In genomic region chr1:192762265-192762664, GRCh38 we compare ENCODE assay signal across 17 cellular contexts. TPM values are rescaled to one million over a fixed set of nuclear protein-coding genes. Genes with fewer than 3 reads are reported as not detected.
DNase-seq lines count a peak whose midpoint lies in the region; ATAC-seq, FAIRE-seq and TF ChIP-seq lines count a peak whose summit lies in the region.
"Had no signal": no experiment of that assay in that cellular context is flagged by ENCODE, and none has a peak within 500 bp of the region (broad histone marks: within the 10 kb centered on the region; RNA-seq: fewer than 3 reads in every experiment).

No MANE protein-coding gene starts in this region.

- SMC1A ChIA-PET in GM12878 (lab: Charles Lee; ENCODE audit: uncharacterized antibody, unreplicated experiment), result no interaction called here

- H4K20me1 ChIP-seq in GM23338 (replicated peaks; ENCODE audit: insufficient read depth) (no peaks in the 10 kb centered on the region), GM12878 (ENCODE audit: control insufficient read depth, insufficient read depth) (no peaks in the 10 kb centered on the region), smooth muscle cell (ENCODE audit: low read depth) (no peaks in the 10 kb centered on the region)

- H3K9me2 ChIP-seq in GM23338 (ENCODE audit: insufficient read depth), result peaks cover 4% of the 10 kb centered on the region; the same call in 1 of the 2 replicates

- TF ChIP-seq POLR2A in GM12878 (IDR thresholded peaks at IDR 0.05; ENCODE audit: low read depth, low read length), result no peak

- WGBS in GM12878 (ENCODE audit: insufficient coverage, insufficient replicate concordance, low lambda C conversion rate, missing lambda C conversion rate), result 12% methylated on average over 4 of the region's 4 CpGs
- WGBS in smooth muscle cell (ENCODE audit: low lambda C conversion rate), result 95% methylated on average over 4 of the region's 4 CpGs

- FAIRE-seq in GM12878 (lab: Jason Lieb, UNC), result no peak
- FAIRE-seq: A549, HepG2 had no signal

- CTCF ChIA-PET in GM12878 (lab: Yijun Ruan, JAX), result interaction anchor here (1.7 to 2.0 kb wide), 2 partner anchors 43 to 258 kb away, joined by 4 to 5 read pairs; no protein-coding TSS in a partner anchor

- H3K4me1 ChIP-seq in GM23338 (ENCODE audit: insufficient read depth) (no peaks in the 10 kb centered on the region), GM12878 (ENCODE audit: control insufficient read depth, insufficient read depth, low read length) (no peaks in the 10 kb centered on the region), smooth muscle cell (ENCODE audit: low read depth) (peaks cover 3% of the 10 kb centered on the region)
- H3K4me1 ChIP-seq: BE2C, HAP-1 had no signal

- H3K4me3 ChIP-seq in GM23338 (no peak overlapping the region), GM12878 (no peak overlapping the region), smooth muscle cell (no peak overlapping the region)
- H3K4me3 ChIP-seq: A549, GM23248, HAP-1 had no signal

- H3K79me2 ChIP-seq in GM23338 (replicated peaks; ENCODE audit: insufficient read depth) (no peaks in the 10 kb centered on the region), GM12878 (ENCODE audit: control insufficient read depth, insufficient read depth, low read length) (no peaks in the 10 kb centered on the region), smooth muscle cell (ENCODE audit: low read depth) (no peaks in the 10 kb centered on the region)

- TF ChIP-seq EP300 in GM12878 (IDR thresholded peaks at IDR 0.05; ENCODE audit: borderline replicate concordance in 1 of 2, control insufficient read depth in 1 of 2, low read depth in 2 of 2, low read length in 2 of 2), result no peak

- H3K27me3 ChIP-seq in GM23338 (ENCODE audit: insufficient read depth) (no peaks in the 10 kb centered on the region), GM12878 (replicated peaks in 1 of 2; ENCODE audit: control insufficient read depth in 2 of 2, insufficient read depth in 2 of 2, low read length in 1 of 2) (no peaks in the 10 kb centered on the region; a peak in 2 of 4 replicates), smooth muscle cell (ENCODE audit: low read depth) (no peaks in the 10 kb centered on the region)
- H3K27me3 ChIP-seq: BE2C had no signal

- H3K27ac Mint-ChIP-seq in GM23338, result no peak overlapping the region
- H3K27ac Mint-ChIP-seq: CD4-positive, alpha-beta memory T cell had no signal

- H3K4me3 Mint-ChIP-seq in GM23338, result no peak overlapping the region
- H3K4me3 Mint-ChIP-seq: CD4-positive, alpha-beta memory T cell had no signal

- no peaks in the 10 kb centered on the region for H3K9me3 Mint-ChIP-seq in GM23338

- H3K36me3 Mint-ChIP-seq in GM23338 (ENCODE audit: low read depth), result no peaks in the 10 kb centered on the region
- H3K36me3 Mint-ChIP-seq: CD4-positive, alpha-beta memory T cell had no signal

- H3F3A ChIP-seq in GM23338 (replicated peaks; ENCODE audit: low read depth) (no peaks in the 10 kb centered on the region), smooth muscle cell (ENCODE audit: low read depth) (peaks cover 10% of the 10 kb centered on the region)

- no TSS peak for BruUV-seq in GM12878 (replicated peaks; lab: Mats Ljungman, UMichigan)

- no peak overlapping the region for H3K4me2 ChIP-seq in GM23338
- no peak overlapping the region for H3K4me2 ChIP-seq in GM12878 (ENCODE audit: control insufficient read depth, insufficient read depth)
- H3K4me2 ChIP-seq in smooth muscle cell, result peak overlapping the region; percentile 89
- H3K4me2 ChIP-seq: A549 had no signal

- no peak for TF ChIP-seq RAD21 in GM12878 (IDR thresholded peaks at IDR 0.05; ENCODE audit: insufficient read depth, low read depth, low read length)

- H3K27ac ChIP-seq in GM23338 (ENCODE audit: low read depth) (no peak overlapping the region), GM12878 (ENCODE audit: control insufficient read depth, insufficient read depth) (no peak overlapping the region), smooth muscle cell (ENCODE audit: low read depth) (peak overlapping the region; percentile 91)
- H3K27ac ChIP-seq: A549, C4-2B, GM23248 had no signal

- RAD21 ChIA-PET in GM12878 (lab: Charles Lee; ENCODE audit: unreplicated experiment), result interaction anchor here (1.0 kb wide), 1 partner anchor 288 kb away, joined by 3 read pairs; no protein-coding TSS in a partner anchor

- ATAC-seq in GM23338 (no peak), GM12878 (peak; percentile 61)
- ATAC-seq: A549, HepG2 had no signal

- H3K4me1 Mint-ChIP-seq in GM23338, result peaks cover 8% of the 10 kb centered on the region
- H3K4me1 Mint-ChIP-seq: CD4-positive, alpha-beta memory T cell had no signal

- H3K9me3 ChIP-seq in GM12878 (replicated peaks; ENCODE audit: control insufficient read depth, insufficient read depth, low read length) (no peaks in the 10 kb centered on the region), smooth muscle cell (replicated peaks; ENCODE audit: low read depth) (no peaks in the 10 kb centered on the region)
- H3K9me3 ChIP-seq: A549, BE2C, HAP-1 had no signal

- H2AFZ ChIP-seq in GM23338 (0 out of 2 replicates have a peak overlapping the region, but pooled peaks have one; percentile 43), GM12878 (ENCODE audit: control insufficient read depth, low read depth, low read length) (no peak overlapping the region), smooth muscle cell (ENCODE audit: low read depth) (no peak overlapping the region)
- H2AFZ ChIP-seq: GM23248 had no signal

- H3K27me3 Mint-ChIP-seq in GM23338 (ENCODE audit: insufficient read depth, low read depth, poor library complexity), result no peaks in the 10 kb centered on the region

- H3K9ac ChIP-seq in GM12878 (ENCODE audit: control insufficient read depth, insufficient read depth, low read length), result no peak overlapping the region
- no peak overlapping the region for H3K9ac ChIP-seq in smooth muscle cell (ENCODE audit: low read depth)
- H3K9ac ChIP-seq: GM23248 had no signal

- DNase-seq in GM23338 (ENCODE audit: low spot score) (no peak), KBM-7 (peak; percentile 5), GM12878 (ENCODE audit: low read depth, low spot score) (no peak), smooth muscle cell (lab: John Stamatoyannopoulos, UW; ENCODE audit: unreplicated experiment) (no peak), G401 (ENCODE audit: low spot score) (no peak), HUDEP-2 (lab: John Stamatoyannopoulos, UW; ENCODE audit: unreplicated experiment in 76 of 76) (no peak), HT-29 (ENCODE audit: low spot score) (no peak)
- DNase-seq: BE2C; CD4-positive, alpha-beta memory T cell; DMS153; DND-41; GF-D8; GM23248 had no signal

- intact Hi-C loops in GM12878 (cut with micrococcal nuclease; ENCODE audit: unreplicated experiment), result no loop called here

- TF ChIP-seq CTCF in GM23338 (conservative IDR thresholded peaks at IDR 0.05; ENCODE audit: low read depth in 2 of 2) (no peak), GM12878 (IDR thresholded peaks at IDR 0.05 in 2 of 3, conservative IDR thresholded peaks at IDR 0.05 in 1 of 3; ENCODE audit: control insufficient read depth in 2 of 3, extremely low read depth in 1 of 3, insufficient read depth in 1 of 3, low read depth in 3 of 3, low read length in 3 of 3) (no peak), smooth muscle cell (IDR thresholded peaks at IDR 0.05; ENCODE audit: borderline replicate concordance, insufficient read depth, poor library complexity, severe bottlenecking) (no peak)

- no peaks in the 10 kb centered on the region for H3K36me3 ChIP-seq in GM23338 (ENCODE audit: insufficient read depth)
- H3K36me3 ChIP-seq in GM12878 (ENCODE audit: control insufficient read depth in 2 of 2, insufficient read depth in 2 of 2, low read length in 1 of 2), result no peaks in the 10 kb centered on the region
- H3K36me3 ChIP-seq in smooth muscle cell (ENCODE audit: low read depth), result no peaks in the 10 kb centered on the region
- H3K36me3 ChIP-seq: BE2C, HAP-1 had no signal

- POLR2A ChIA-PET in GM12878 (lab: Charles Lee), result no interaction called here

- in situ Hi-C loops in KBM-7 (cut with MboI; ENCODE audit: low pct_unique_long_range_greater_than_20kb, low sequenced_read_pairs) (no loop called here), GM12878 (cut with MboI) (no loop called here), G401 (cut with HindIII; ENCODE audit: low sequenced_read_pairs) (no loop called here)

TF ChIP-seq in GM23338, 12 proteins besides CTCF, POLR2A, EP300 and RAD21 (continues in another document):
- TF ChIP-seq NANOG (IDR thresholded peaks at IDR 0.05; ENCODE audit: borderline replicate concordance), result no peak

TF ChIP-seq in GM12878, 131 proteins besides CTCF, POLR2A, EP300 and RAD21 (continues in another document):
- TF ChIP-seq BACH1 (IDR thresholded peaks at IDR 0.05; ENCODE audit: borderline replicate concordance) (no peak), BCL11A (IDR thresholded peaks at IDR 0.05; ENCODE audit: low read depth, low read length) (no peak), YY1 (IDR thresholded peaks at IDR 0.05; ENCODE audit: low read depth, low read length) (no peak), SREBF1 (IDR thresholded peaks at IDR 0.05; ENCODE audit: low read length) (no peak), WRNIP1 (IDR thresholded peaks at IDR 0.05; ENCODE audit: borderline replicate concordance, low read depth, low read length) (no peak)

RNA-seq across cellular contexts. Expression of gene RGS2, which starts 46.6 kb away (rescaled TPM):
- 13.1 and 13.8 TPM in 2 replicates for total RNA-seq in GM23338 (2014; rRNA removed; shearing (Covaris generic))
- polyA plus RNA-seq in GM23338 (2016; fragmentation: Nextera tagmentation; extraction: Ambion mirVana) (17.7 and 24.8 TPM in 2 replicates), GM12878 (2011; rRNA removed) (0.41 and 0.69 TPM in 2 replicates), GM12878 (2014; fragmentation: Illumina TruSeq; extraction: Trizol) (1.0 and 1.8 TPM in 2 replicates), GM12878 (2014; fragmentation: Nextera tagmentation; extraction: Ambion mirVana) (1 to 10 TPM; 1.9 to 2.3 TPM), GM12878 (2014; rRNA removed) (0.27 and 1.3 TPM in 2 replicates), GM12878 (2016; fragmentation: Nextera tagmentation; extraction: Ambion mirVana) (under 1 TPM; 0.44 to 0.76 TPM), smooth muscle cell (102 and 153 TPM in 2 replicates)
- 2.2 and 3.1 TPM in 2 replicates for total RNA-seq in GM12878 (2013; cell fraction: nucleolus; rRNA removed)
- total RNA-seq in GM12878 (2014; rRNA removed) (0.96 and 1.5 TPM in 2 replicates), GM12878 (2014; rRNA removed; fragmentation: Illumina TruSeq; extraction: Trizol) (1.3 and 1.4 TPM in 2 replicates), GM12878 (2021) (0.53 and 1.0 TPM in 2 replicates), smooth muscle cell (122 and 136 TPM in 2 replicates)
- polyA plus RNA-seq in GM12878 (2011; ENCODE audit: low read depth), result 6.2 TPM
- 0.13 TPM in 1 of 2 replicates, not detected in the other for polyA plus RNA-seq in GM12878 (2011; cell fraction: cytosol; rRNA removed)
- polyA plus RNA-seq in GM12878 (2011; cell fraction: nucleus; rRNA removed), result 0.21 and 0.32 TPM in 2 replicates
- 5.9 and 11.7 TPM in 2 replicates for polyA plus RNA-seq in GM12878 (2012)
- polyA minus RNA-seq in GM12878 (2011; rRNA and poly(A)+ RNA removed), result not detected in 2 replicates
- 10.0 and 10.3 TPM in 2 replicates for polyA minus RNA-seq in GM12878 (2011; cell fraction: cytosol; rRNA and poly(A)+ RNA removed)
- 0.48 and 0.77 TPM in 2 replicates for polyA minus RNA-seq in GM12878 (2011; cell fraction: nucleus; rRNA and poly(A)+ RNA removed)
- total RNA-seq in G401 (2014; rRNA removed; shearing (Covaris generic)), result 27.8 and 40.3 TPM in 2 replicates
- total RNA-seq in HT-29 (2014; rRNA removed; shearing (Covaris generic)), result 10.4 and 10.5 TPM in 2 replicates
